Comparison of ENCODE assay signal across 12 cellular contexts in the genomic region with DNA sequence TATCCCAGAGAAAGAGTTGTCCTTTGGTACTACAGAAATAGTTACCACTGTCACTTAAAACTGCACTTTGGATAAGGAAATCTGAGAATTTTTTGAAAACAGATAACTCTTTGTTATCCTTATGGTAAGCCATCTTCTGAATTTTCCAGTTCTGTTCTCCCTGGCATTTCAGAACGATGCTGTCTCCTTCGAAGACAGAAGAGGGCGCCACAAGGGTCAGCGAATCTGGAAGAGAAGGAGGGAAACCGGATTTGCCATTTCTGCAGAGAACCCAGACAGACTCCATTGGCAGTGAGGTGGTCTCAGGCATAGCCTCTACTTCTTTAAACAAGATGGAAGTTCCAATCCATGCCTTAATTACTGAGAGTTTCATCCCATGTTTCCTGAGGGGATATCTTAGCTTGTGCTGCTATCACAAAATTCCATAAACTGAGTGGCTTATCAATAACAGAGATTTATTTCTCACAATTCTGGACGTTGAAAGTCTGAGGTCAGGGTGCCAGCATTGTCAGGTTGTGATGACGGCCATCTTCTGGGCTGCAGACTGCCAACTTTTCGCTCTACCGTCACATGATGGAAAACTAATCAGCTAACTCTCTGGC. TPM values are rescaled to one million over a fixed set of nuclear protein-coding genes. Genes with fewer than 3 reads are reported as not detected.
DNase-seq lines count a peak whose midpoint lies in the region; ATAC-seq, FAIRE-seq and TF ChIP-seq lines count a peak whose summit lies in the region.
"Had no signal": no experiment of that assay in that cellular context is flagged by ENCODE, and none has a peak within 500 bp of the region (broad histone marks: within the 10 kb centered on the region; RNA-seq: fewer than 3 reads in every experiment).

No MANE protein-coding gene starts in this region.

- no peak overlapping the region for H3K9ac ChIP-seq in H1 (replicated peaks in 1 of 4; ENCODE audit: extremely low read depth in 1 of 4, low read depth in 3 of 4, low read length in 3 of 4)
- no peak overlapping the region for H3K9ac ChIP-seq in smooth muscle cell (ENCODE audit: low read depth)

- no peak overlapping the region for H4K5ac ChIP-seq in H1 (ENCODE audit: insufficient read length, low read depth, low read length)

- H3K36me3 ChIP-seq in H1 (ENCODE audit: control insufficient read depth in 2 of 4, insufficient read depth in 4 of 4, low read length in 3 of 4) (no peaks in the 10 kb centered on the region), smooth muscle cell (ENCODE audit: low read depth) (no peaks in the 10 kb centered on the region)

- H3K23ac ChIP-seq in H1 (ENCODE audit: insufficient read length), result no peak overlapping the region

- POLR2A ChIA-PET in H1 (lab: Charles Lee; ENCODE audit: partially characterized antibody), result no interaction called here

- H3K23me2 ChIP-seq in H1 (ENCODE audit: low read depth, low read length), result no peaks in the 10 kb centered on the region

- TF ChIP-seq POLR2A in NB4 (IDR thresholded peaks at IDR 0.05; ENCODE audit: extremely low read depth, insufficient read length), result no peak
- no peak for TF ChIP-seq POLR2A in H1 (IDR thresholded peaks at IDR 0.05; ENCODE audit: control extremely low read depth in 1 of 2, low read depth in 2 of 2, low read length in 2 of 2)

- no peak overlapping the region for H2BK12ac ChIP-seq in H1 (ENCODE audit: low read depth, low read length)

- H3K27ac ChIP-seq in H1 (ENCODE audit: low read depth, low read length) (no peak overlapping the region), smooth muscle cell (ENCODE audit: low read depth) (no peak overlapping the region)

- no peak overlapping the region for H4K8ac ChIP-seq in H1 (ENCODE audit: extremely low read depth, insufficient read depth, low read length)

- TF ChIP-seq CTCF in GM12864 (IDR thresholded peaks at IDR 0.05; ENCODE audit: low read depth, low read length, missing control alignments) (peak; percentile 50), NB4 (IDR thresholded peaks at IDR 0.05; ENCODE audit: low read depth, low read length) (peak; percentile 53), H1 (IDR thresholded peaks at IDR 0.05; ENCODE audit: control extremely low read depth in 1 of 3, insufficient read depth in 1 of 3, low read depth in 1 of 3, low read length in 3 of 3) (peak; percentile 51 to 79 (median 77)), smooth muscle cell (IDR thresholded peaks at IDR 0.05; ENCODE audit: borderline replicate concordance, insufficient read depth, poor library complexity, severe bottlenecking) (peak; percentile 7)

- H2BK5ac ChIP-seq in H1 (ENCODE audit: low read depth, low read length), result no peak overlapping the region

- H3K4me1 ChIP-seq in H1 (replicated peaks in 1 of 4; ENCODE audit: control insufficient read depth in 3 of 4, insufficient read depth in 4 of 4, low read length in 3 of 4) (no peaks in the 10 kb centered on the region), smooth muscle cell (ENCODE audit: low read depth) (no peaks in the 10 kb centered on the region)

- no peak overlapping the region for H2AK5ac ChIP-seq in H1 (ENCODE audit: low read depth, low read length)

- H3K4ac ChIP-seq in H1 (replicated peaks; ENCODE audit: insufficient read length, low read depth, low read length), result no peak overlapping the region

- no peak for TF ChIP-seq EP300 in H1 (IDR thresholded peaks at IDR 0.05; ENCODE audit: borderline replicate concordance in 1 of 2, low read depth in 2 of 2, low read length in 2 of 2)

- no peak for ATAC-seq in HG03439 (IDR thresholded peaks at IDR 0.05; ENCODE audit: unreplicated experiment)
- ATAC-seq: natural killer cell had no signal

- H2BK20ac ChIP-seq in H1 (ENCODE audit: low read length), result no peak overlapping the region

- no peaks in the 10 kb centered on the region for H3K79me1 ChIP-seq in H1 (ENCODE audit: low read depth, low read length)

- FAIRE-seq in H1 (lab: Jason Lieb, UNC), result peak; percentile 86

- peak; percentile 47 to 61 for TF ChIP-seq RAD21 in H1 (IDR thresholded peaks at IDR 0.05 in 1 of 2, conservative IDR thresholded peaks at IDR 0.05 in 1 of 2; ENCODE audit: low read depth in 2 of 2, low read length in 2 of 2)

- H2AFZ ChIP-seq in H1 (ENCODE audit: low read length) (no peak overlapping the region), smooth muscle cell (ENCODE audit: low read depth) (no peak overlapping the region)

- DNase-seq in GM12864 (ENCODE audit: low read depth), result no peak
- DNase-seq in NB4 (ENCODE audit: low read depth), result peak; percentile 15
- peak; percentile 13 to 60 for DNase-seq in H1 (ENCODE audit: low read depth in 1 of 2, low spot score in 2 of 2)
- DNase-seq in smooth muscle cell (lab: John Stamatoyannopoulos, UW; ENCODE audit: unreplicated experiment), result no peak
- DNase-seq in AG20443 (ENCODE audit: low spot score), result no peak
- DNase-seq in stimulated activated CD4-positive, alpha-beta T cell treated with anti-CD3 and anti-CD28 coated beads, Interleukin-2, amount 100 ng/mL, for 48 hours, result no peak
- DNase-seq: hippocampal formation, natural killer cell had no signal

- 53% methylated on average over 9 of the region's 9 CpGs; no CpG with 5 or more reads in 1 of the 2 experiments for WGBS in H1 (ENCODE audit: extremely low coverage in 1 of 2, insufficient coverage in 1 of 2, insufficient read length in 1 of 2, insufficient replicate concordance in 2 of 2, low coverage in 1 of 2, low lambda C conversion rate in 2 of 2, missing lambda C conversion rate in 1 of 2), 2 experiments
- WGBS in smooth muscle cell (ENCODE audit: low lambda C conversion rate), result 54% methylated on average over 9 of the region's 9 CpGs

- H3K4me2 ChIP-seq in H1 (ENCODE audit: insufficient read depth in 1 of 2, low read depth in 2 of 2, low read length in 2 of 2) (no peak overlapping the region), smooth muscle cell (no peak overlapping the region)

- CTCF ChIA-PET in H1 (lab: Charles Lee; ENCODE audit: partially characterized antibody), result interaction anchor here (0.6 to 4.7 kb wide), 25 partner anchors 9 to 417 kb away, joined by 3 to 21 read pairs (median 5); a partner anchor contains a TSS

- H3K27me3 ChIP-seq in H1 (replicated peaks in 1 of 4; ENCODE audit: control insufficient read depth in 3 of 4, extremely low read depth in 1 of 4, insufficient read depth in 3 of 4, low read length in 3 of 4), result no peaks in the 10 kb centered on the region; a peak in 1 of 7 replicates
- no peaks in the 10 kb centered on the region for H3K27me3 ChIP-seq in smooth muscle cell (ENCODE audit: low read depth)

- H3K14ac ChIP-seq in H1 (ENCODE audit: insufficient read length), result no peak overlapping the region

- H4K20me1 ChIP-seq in H1 (replicated peaks in 1 of 2; ENCODE audit: control insufficient read depth in 1 of 2, insufficient read depth in 2 of 2, low read length in 2 of 2) (no peaks in the 10 kb centered on the region), smooth muscle cell (ENCODE audit: low read depth) (no peaks in the 10 kb centered on the region)

- H3K56ac ChIP-seq in H1 (replicated peaks; ENCODE audit: insufficient read length, low read depth, low read length), result no peak overlapping the region

- no peak overlapping the region for H2BK120ac ChIP-seq in H1 (replicated peaks; ENCODE audit: low read depth, low read length)

- no peak overlapping the region for H4K91ac ChIP-seq in H1 (replicated peaks; ENCODE audit: insufficient read length, low read length)

- no peak overlapping the region for H3K4me3 ChIP-seq in GM12864 (ENCODE audit: low read depth, low read length)
- no peak overlapping the region for H3K4me3 ChIP-seq in NB4 (ENCODE audit: low read depth, low read length)
- H3K4me3 ChIP-seq in H1 (ENCODE audit: extremely low read depth in 1 of 4, insufficient read depth in 2 of 4, low read depth in 3 of 4, low read length in 4 of 4), result no peak overlapping the region
- H3K4me3 ChIP-seq in smooth muscle cell, result no peak overlapping the region

- no peak overlapping the region for H3K18ac ChIP-seq in H1 (ENCODE audit: extremely low read depth, low read length)

- no peak overlapping the region for H2BK15ac ChIP-seq in H1 (ENCODE audit: low read length)

- H3K9me3 ChIP-seq in H1 (ENCODE audit: insufficient read depth in 2 of 2, low read depth in 1 of 2, low read length in 1 of 2) (no peaks in the 10 kb centered on the region), smooth muscle cell (replicated peaks; ENCODE audit: low read depth) (no peaks in the 10 kb centered on the region)

- H3K79me2 ChIP-seq in H1 (ENCODE audit: control insufficient read depth in 1 of 2, insufficient read depth in 2 of 2, low read length in 2 of 2) (no peaks in the 10 kb centered on the region), smooth muscle cell (ENCODE audit: low read depth) (no peaks in the 10 kb centered on the region)

- no peaks in the 10 kb centered on the region for H3F3A ChIP-seq in smooth muscle cell (ENCODE audit: low read depth)

TF ChIP-seq in H1, 55 proteins besides CTCF, POLR2A, EP300 and RAD21 (continues in another document):
- TF ChIP-seq YY1 (IDR thresholded peaks at IDR 0.05; ENCODE audit: low read depth, low read length) (peak; percentile 56; the same call in 1 of the 2 replicates), SIX5 (IDR thresholded peaks at IDR 0.05; ENCODE audit: low read depth, low read length) (no peak)

RNA-seq across cellular contexts. Expression of a gene that starts 6.4 kb away (rescaled TPM):
- total RNA-seq in H1 (2021; fragmentation: NEBNext Ultra II Directional; extraction: Animal tissue kit (Norgen Biotek cat#: 25700)), result not detected in 2 replicates
- not detected in 2 replicates for polyA plus RNA-seq in H1 (2011; rRNA removed)
- polyA plus RNA-seq in H1 (2011; cell fraction: cytosol; rRNA removed), result not detected
- not detected for polyA plus RNA-seq in H1 (2011; cell fraction: nucleus; rRNA removed)
- not detected in 4 replicates for polyA plus RNA-seq in H1 (2012, experiment 1 of 2)
- polyA plus RNA-seq in H1 (2012, experiment 2 of 2), result not detected
- polyA plus RNA-seq in H1 (2013, experiment 1 of 2), result not detected
- polyA plus RNA-seq in H1 (2013, experiment 2 of 2), result not detected
- polyA minus RNA-seq in H1 (2011; rRNA and poly(A)+ RNA removed), result not detected in 2 replicates
- polyA minus RNA-seq in H1 (2011; cell fraction: cytosol; rRNA and poly(A)+ RNA removed), result not detected
- polyA minus RNA-seq in H1 (2011; cell fraction: nucleus; rRNA and poly(A)+ RNA removed), result not detected
- total RNA-seq in smooth muscle cell, result not detected in 2 replicates
- not detected in 2 replicates for polyA plus RNA-seq in smooth muscle cell
- total RNA-seq: dermis microvascular lymphatic vessel endothelial cell, LHCN-M2, subcutaneous adipose tissue had no signal

RNA-seq across cellular contexts. Expression of a gene that starts 49.4 kb away (rescaled TPM):
- total RNA-seq in H1 (2021; fragmentation: NEBNext Ultra II Directional; extraction: Animal tissue kit (Norgen Biotek cat#: 25700)), result not detected in 2 replicates
- polyA plus RNA-seq in H1 (2011; rRNA removed), result not detected in 2 replicates
- polyA plus RNA-seq in H1 (2011; cell fraction: cytosol; rRNA removed), result not detected
- polyA plus RNA-seq in H1 (2011; cell fraction: nucleus; rRNA removed), result not detected
- not detected in 4 replicates for polyA plus RNA-seq in H1 (2012, experiment 1 of 2)
- polyA plus RNA-seq in H1 (2012, experiment 2 of 2), result not detected
- polyA plus RNA-seq in H1 (2013, experiment 1 of 2), result not detected
- not detected for polyA plus RNA-seq in H1 (2013, experiment 2 of 2)
- not detected in 2 replicates for polyA minus RNA-seq in H1 (2011; rRNA and poly(A)+ RNA removed)
- not detected for polyA minus RNA-seq in H1 (2011; cell fraction: cytosol; rRNA and poly(A)+ RNA removed)
- not detected for polyA minus RNA-seq in H1 (2011; cell fraction: nucleus; rRNA and poly(A)+ RNA removed)
- total RNA-seq in smooth muscle cell, result not detected in 2 replicates
- not detected in 2 replicates for polyA plus RNA-seq in smooth muscle cell
- total RNA-seq: dermis microvascular lymphatic vessel endothelial cell, LHCN-M2 had no signal

Comparison
In these comparisons a context has a peak if more than half of its experiments do, and no peak if none do; other contexts are left out.
1. DNase-seq: peak in NB4 (single experiment) and H1 (2 of 2); none in GM12864 (single experiment), smooth muscle cell (single experiment), AG20443 (single experiment) and stimulated activated CD4-positive, alpha-beta T cell treated with anti-CD3 and anti-CD28 coated beads, Interleukin-2, amount 100 ng/mL, for 48 hours (0 of 2).
2. CTCF ChIP-seq: peak in every context shown above with its lines; median percentile 77 in H1; 53 in NB4; 50 in GM12864; 7 in smooth muscle cell.